ENCODE assay signal across 1 cellular context in the genomic region with DNA sequence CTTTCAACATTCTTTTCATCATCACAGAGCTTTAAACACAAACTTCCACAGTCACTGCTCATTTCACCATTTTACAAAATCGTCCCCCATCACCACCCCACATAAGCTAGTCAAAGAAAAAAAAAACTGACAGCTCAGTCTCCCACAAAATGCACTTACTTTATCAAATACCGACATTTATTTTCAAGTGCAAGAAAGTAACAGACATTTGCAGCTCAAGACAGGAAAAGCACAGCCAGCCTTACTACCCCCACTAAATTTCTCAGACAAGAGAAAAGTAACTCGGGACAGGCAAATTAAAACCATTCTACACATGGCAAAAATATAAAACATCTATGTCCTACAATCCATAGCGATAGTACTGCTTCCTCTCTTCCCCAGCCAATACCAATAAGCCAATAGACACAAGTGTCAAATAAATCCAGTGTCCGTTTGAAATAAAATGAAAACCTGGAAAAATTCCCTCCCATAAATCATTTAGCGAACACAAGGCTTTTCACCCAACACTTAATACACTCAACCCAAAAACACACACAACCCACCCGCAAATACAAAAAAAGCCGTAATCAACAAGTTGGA.
TF ChIP-seq lines count a peak whose summit lies in the region.

No MANE protein-coding gene starts in this region.

TF ChIP-seq in GM12878, 131 proteins besides CTCF, POLR2A, EP300 and RAD21:
- TF ChIP-seq NBN (IDR thresholded peaks at IDR 0.05): 0 out of 2 replicates have a peak, but pooled peaks have one; percentile 9
- no peak for TF ChIP-seq RB1 (IDR thresholded peaks at IDR 0.05; ENCODE audit: borderline replicate concordance)
- no peak for TF ChIP-seq ASH2L (IDR thresholded peaks at IDR 0.05; ENCODE audit: borderline replicate concordance, low read depth)
